2 cellular contexts compared by ENCODE assay signal in the genomic region with DNA sequence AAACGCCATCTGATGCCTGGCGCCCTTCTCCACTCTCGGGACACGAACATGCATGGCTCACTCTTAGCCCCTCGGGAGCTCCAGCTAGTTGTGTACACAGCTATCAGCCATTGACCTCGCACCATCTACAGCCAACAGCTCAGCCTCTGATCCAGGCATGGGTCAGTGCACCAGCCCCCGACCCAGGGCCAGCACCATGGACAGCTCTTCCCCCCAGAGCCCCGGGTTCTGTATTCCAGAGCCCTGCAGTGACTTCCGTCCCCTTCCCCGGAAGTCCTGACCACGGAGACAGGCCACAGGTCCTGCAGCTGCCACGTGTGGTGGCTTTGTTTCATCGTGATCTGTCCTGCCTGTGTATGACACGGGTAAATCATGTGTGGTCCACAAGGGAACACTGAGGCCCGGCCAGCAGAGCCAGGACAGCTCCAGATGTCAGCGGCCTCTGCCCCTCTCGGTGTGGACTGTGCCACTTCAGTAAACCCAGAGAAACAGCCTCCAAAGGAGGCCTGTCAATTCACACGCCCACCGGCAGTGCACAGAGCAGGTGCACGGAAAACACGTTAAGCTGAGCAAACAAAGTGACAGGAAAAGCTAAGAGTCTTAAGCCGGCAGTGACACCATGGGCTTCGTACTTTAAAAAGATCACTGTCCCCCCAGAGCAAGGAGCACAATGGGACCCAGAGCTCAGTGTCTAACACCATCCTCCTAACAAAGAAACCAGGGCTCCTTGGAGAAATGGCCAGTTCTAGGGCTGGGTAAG.
TF ChIP-seq lines count a peak whose summit lies in the region.

No MANE protein-coding gene starts in this region.

TF ChIP-seq in GM23338, 12 proteins besides CTCF, POLR2A, EP300 and RAD21:
- TF ChIP-seq, protein P1, sequence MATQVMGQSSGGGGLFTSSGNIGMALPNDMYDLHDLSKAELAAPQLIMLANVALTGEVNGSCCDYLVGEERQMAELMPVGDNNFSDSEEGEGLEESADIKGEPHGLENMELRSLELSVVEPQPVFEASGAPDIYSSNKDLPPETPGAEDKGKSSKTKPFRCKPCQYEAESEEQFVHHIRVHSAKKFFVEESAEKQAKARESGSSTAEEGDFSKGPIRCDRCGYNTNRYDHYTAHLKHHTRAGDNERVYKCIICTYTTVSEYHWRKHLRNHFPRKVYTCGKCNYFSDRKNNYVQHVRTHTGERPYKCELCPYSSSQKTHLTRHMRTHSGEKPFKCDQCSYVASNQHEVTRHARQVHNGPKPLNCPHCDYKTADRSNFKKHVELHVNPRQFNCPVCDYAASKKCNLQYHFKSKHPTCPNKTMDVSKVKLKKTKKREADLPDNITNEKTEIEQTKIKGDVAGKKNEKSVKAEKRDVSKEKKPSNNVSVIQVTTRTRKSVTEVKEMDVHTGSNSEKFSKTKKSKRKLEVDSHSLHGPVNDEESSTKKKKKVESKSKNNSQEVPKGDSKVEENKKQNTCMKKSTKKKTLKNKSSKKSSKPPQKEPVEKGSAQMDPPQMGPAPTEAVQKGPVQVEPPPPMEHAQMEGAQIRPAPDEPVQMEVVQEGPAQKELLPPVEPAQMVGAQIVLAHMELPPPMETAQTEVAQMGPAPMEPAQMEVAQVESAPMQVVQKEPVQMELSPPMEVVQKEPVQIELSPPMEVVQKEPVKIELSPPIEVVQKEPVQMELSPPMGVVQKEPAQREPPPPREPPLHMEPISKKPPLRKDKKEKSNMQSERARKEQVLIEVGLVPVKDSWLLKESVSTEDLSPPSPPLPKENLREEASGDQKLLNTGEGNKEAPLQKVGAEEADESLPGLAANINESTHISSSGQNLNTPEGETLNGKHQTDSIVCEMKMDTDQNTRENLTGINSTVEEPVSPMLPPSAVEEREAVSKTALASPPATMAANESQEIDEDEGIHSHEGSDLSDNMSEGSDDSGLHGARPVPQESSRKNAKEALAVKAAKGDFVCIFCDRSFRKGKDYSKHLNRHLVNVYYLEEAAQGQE (IDR thresholded peaks at IDR 0.05; ENCODE audit: unreplicated experiment) = peak; percentile 97
- TF ChIP-seq CREB1 (CRISPR knock-in tag; IDR thresholded peaks at IDR 0.05; ENCODE audit: low read depth) (no peak; the same call in 1 of the 2 replicates), JUNB (IDR thresholded peaks at IDR 0.05; ENCODE audit: unreplicated experiment) (no peak)

TF ChIP-seq in WTC11, 78 proteins besides CTCF, POLR2A, EP300 and RAD21 (continued from another document and continues in another):
- TF ChIP-seq, protein P2, sequence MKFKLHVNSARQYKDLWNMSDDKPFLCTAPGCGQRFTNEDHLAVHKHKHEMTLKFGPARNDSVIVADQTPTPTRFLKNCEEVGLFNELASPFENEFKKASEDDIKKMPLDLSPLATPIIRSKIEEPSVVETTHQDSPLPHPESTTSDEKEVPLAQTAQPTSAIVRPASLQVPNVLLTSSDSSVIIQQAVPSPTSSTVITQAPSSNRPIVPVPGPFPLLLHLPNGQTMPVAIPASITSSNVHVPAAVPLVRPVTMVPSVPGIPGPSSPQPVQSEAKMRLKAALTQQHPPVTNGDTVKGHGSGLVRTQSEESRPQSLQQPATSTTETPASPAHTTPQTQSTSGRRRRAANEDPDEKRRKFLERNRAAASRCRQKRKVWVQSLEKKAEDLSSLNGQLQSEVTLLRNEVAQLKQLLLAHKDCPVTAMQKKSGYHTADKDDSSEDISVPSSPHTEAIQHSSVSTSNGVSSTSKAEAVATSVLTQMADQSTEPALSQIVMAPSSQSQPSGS (CRISPR knock-in tag; IDR thresholded peaks at IDR 0.05; ENCODE audit: borderline replicate concordance, low read depth) = no peak
- TF ChIP-seq NFYB (CRISPR knock-in tag; conservative IDR thresholded peaks at IDR 0.05; ENCODE audit: low read depth) (no peak; the same call in 1 of the 2 replicates), ZNF138 (CRISPR knock-in tag; conservative IDR thresholded peaks at IDR 0.05) (0 out of 2 replicates have a peak, but pooled peaks have one; percentile 48), MXD4 (CRISPR knock-in tag; IDR thresholded peaks at IDR 0.05; ENCODE audit: borderline replicate concordance) (no peak), CREM (CRISPR knock-in tag; IDR thresholded peaks at IDR 0.05) (no peak), GTF2I (CRISPR knock-in tag; conservative IDR thresholded peaks at IDR 0.05) (no peak), TP53 (CRISPR knock-in tag; IDR thresholded peaks at IDR 0.05) (peak; percentile 49; the same call in 1 of the 2 replicates), ZNF396 (CRISPR knock-in tag; IDR thresholded peaks at IDR 0.05; ENCODE audit: borderline replicate concordance) (no peak), NFE2L1 (CRISPR knock-in tag; IDR thresholded peaks at IDR 0.05) (peak; percentile 69), ESRRA (CRISPR knock-in tag; IDR thresholded peaks at IDR 0.05; ENCODE audit: borderline replicate concordance) (peak; percentile 64; the same call in 1 of the 2 replicates), SMAD3 (CRISPR knock-in tag; IDR thresholded peaks at IDR 0.05; ENCODE audit: borderline replicate concordance) (peak; percentile 78; the same call in 1 of the 2 replicates), ZNF263 (CRISPR knock-in tag; IDR thresholded peaks at IDR 0.05; ENCODE audit: low read depth) (no peak), ATF1 (CRISPR knock-in tag; IDR thresholded peaks at IDR 0.05) (no peak), FOXJ3 (CRISPR knock-in tag; IDR thresholded peaks at IDR 0.05; ENCODE audit: borderline replicate concordance) (0 out of 2 replicates have a peak, but pooled peaks have one; percentile 47), JAZF1 (CRISPR knock-in tag; IDR thresholded peaks at IDR 0.05) (no peak), ZNF232 (CRISPR knock-in tag; IDR thresholded peaks at IDR 0.05) (0 out of 2 replicates have a peak, but pooled peaks have one; percentile 50), ELF4 (CRISPR knock-in tag; IDR thresholded peaks at IDR 0.05; ENCODE audit: low read depth) (no peak), TCF7 (CRISPR knock-in tag; IDR thresholded peaks at IDR 0.05; ENCODE audit: low read depth) (peak; percentile 87), NR1H2 (CRISPR knock-in tag; IDR thresholded peaks at IDR 0.05) (no peak), ZNF219 (CRISPR knock-in tag; IDR thresholded peaks at IDR 0.05; ENCODE audit: borderline replicate concordance) (no peak; the same call in 1 of the 2 replicates), SOX15 (CRISPR knock-in tag; IDR thresholded peaks at IDR 0.05) (no peak), MYBL2 (CRISPR knock-in tag; IDR thresholded peaks at IDR 0.05) (0 out of 2 replicates have a peak, but pooled peaks have one; percentile 32)
- TF ChIP-seq, protein P3, sequence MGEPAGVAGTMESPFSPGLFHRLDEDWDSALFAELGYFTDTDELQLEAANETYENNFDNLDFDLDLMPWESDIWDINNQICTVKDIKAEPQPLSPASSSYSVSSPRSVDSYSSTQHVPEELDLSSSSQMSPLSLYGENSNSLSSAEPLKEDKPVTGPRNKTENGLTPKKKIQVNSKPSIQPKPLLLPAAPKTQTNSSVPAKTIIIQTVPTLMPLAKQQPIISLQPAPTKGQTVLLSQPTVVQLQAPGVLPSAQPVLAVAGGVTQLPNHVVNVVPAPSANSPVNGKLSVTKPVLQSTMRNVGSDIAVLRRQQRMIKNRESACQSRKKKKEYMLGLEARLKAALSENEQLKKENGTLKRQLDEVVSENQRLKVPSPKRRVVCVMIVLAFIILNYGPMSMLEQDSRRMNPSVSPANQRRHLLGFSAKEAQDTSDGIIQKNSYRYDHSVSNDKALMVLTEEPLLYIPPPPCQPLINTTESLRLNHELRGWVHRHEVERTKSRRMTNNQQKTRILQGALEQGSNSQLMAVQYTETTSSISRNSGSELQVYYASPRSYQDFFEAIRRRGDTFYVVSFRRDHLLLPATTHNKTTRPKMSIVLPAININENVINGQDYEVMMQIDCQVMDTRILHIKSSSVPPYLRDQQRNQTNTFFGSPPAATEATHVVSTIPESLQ (CRISPR knock-in tag; IDR thresholded peaks at IDR 0.05) = no peak
- TF ChIP-seq, protein P4, sequence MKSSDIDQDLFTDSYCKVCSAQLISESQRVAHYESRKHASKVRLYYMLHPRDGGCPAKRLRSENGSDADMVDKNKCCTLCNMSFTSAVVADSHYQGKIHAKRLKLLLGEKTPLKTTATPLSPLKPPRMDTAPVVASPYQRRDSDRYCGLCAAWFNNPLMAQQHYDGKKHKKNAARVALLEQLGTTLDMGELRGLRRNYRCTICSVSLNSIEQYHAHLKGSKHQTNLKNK (CRISPR knock-in tag; IDR thresholded peaks at IDR 0.05) = no peak
- TF ChIP-seq, protein P5, sequence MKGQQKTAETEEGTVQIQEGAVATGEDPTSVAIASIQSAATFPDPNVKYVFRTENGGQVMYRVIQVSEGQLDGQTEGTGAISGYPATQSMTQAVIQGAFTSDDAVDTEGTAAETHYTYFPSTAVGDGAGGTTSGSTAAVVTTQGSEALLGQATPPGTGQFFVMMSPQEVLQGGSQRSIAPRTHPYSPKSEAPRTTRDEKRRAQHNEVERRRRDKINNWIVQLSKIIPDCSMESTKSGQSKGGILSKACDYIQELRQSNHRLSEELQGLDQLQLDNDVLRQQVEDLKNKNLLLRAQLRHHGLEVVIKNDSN (CRISPR knock-in tag; IDR thresholded peaks at IDR 0.05) = peak; percentile 50; the same call in 1 of the 2 replicates
- TF ChIP-seq, protein P6, sequence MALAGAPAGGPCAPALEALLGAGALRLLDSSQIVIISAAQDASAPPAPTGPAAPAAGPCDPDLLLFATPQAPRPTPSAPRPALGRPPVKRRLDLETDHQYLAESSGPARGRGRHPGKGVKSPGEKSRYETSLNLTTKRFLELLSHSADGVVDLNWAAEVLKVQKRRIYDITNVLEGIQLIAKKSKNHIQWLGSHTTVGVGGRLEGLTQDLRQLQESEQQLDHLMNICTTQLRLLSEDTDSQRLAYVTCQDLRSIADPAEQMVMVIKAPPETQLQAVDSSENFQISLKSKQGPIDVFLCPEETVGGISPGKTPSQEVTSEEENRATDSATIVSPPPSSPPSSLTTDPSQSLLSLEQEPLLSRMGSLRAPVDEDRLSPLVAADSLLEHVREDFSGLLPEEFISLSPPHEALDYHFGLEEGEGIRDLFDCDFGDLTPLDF (CRISPR knock-in tag; IDR thresholded peaks at IDR 0.05) = 0 out of 2 replicates have a peak, but pooled peaks have one; percentile 74
- TF ChIP-seq, protein P7, sequence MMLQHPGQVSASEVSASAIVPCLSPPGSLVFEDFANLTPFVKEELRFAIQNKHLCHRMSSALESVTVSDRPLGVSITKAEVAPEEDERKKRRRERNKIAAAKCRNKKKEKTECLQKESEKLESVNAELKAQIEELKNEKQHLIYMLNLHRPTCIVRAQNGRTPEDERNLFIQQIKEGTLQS (CRISPR knock-in tag; conservative IDR thresholded peaks at IDR 0.05) = no peak
- TF ChIP-seq, protein P8, sequence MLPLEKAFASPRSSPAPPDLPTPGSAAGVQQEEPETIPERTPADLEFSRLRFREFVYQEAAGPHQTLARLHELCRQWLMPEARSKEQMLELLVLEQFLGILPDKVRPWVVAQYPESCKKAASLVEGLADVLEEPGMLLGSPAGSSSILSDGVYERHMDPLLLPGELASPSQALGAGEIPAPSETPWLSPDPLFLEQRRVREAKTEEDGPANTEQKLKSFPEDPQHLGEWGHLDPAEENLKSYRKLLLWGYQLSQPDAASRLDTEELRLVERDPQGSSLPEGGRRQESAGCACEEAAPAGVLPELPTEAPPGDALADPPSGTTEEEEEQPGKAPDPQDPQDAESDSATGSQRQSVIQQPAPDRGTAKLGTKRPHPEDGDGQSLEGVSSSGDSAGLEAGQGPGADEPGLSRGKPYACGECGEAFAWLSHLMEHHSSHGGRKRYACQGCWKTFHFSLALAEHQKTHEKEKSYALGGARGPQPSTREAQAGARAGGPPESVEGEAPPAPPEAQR (CRISPR knock-in tag; IDR thresholded peaks at IDR 0.05) = no peak
- TF ChIP-seq, protein P9, sequence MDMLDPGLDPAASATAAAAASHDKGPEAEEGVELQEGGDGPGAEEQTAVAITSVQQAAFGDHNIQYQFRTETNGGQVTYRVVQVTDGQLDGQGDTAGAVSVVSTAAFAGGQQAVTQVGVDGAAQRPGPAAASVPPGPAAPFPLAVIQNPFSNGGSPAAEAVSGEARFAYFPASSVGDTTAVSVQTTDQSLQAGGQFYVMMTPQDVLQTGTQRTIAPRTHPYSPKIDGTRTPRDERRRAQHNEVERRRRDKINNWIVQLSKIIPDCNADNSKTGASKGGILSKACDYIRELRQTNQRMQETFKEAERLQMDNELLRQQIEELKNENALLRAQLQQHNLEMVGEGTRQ (CRISPR knock-in tag; IDR thresholded peaks at IDR 0.05) = no peak
- TF ChIP-seq, protein P10, sequence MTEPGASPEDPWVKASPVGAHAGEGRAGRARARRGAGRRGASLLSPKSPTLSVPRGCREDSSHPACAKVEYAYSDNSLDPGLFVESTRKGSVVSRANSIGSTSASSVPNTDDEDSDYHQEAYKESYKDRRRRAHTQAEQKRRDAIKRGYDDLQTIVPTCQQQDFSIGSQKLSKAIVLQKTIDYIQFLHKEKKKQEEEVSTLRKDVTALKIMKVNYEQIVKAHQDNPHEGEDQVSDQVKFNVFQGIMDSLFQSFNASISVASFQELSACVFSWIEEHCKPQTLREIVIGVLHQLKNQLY (CRISPR knock-in tag; IDR thresholded peaks at IDR 0.05) = no peak
- TF ChIP-seq, protein P11, sequence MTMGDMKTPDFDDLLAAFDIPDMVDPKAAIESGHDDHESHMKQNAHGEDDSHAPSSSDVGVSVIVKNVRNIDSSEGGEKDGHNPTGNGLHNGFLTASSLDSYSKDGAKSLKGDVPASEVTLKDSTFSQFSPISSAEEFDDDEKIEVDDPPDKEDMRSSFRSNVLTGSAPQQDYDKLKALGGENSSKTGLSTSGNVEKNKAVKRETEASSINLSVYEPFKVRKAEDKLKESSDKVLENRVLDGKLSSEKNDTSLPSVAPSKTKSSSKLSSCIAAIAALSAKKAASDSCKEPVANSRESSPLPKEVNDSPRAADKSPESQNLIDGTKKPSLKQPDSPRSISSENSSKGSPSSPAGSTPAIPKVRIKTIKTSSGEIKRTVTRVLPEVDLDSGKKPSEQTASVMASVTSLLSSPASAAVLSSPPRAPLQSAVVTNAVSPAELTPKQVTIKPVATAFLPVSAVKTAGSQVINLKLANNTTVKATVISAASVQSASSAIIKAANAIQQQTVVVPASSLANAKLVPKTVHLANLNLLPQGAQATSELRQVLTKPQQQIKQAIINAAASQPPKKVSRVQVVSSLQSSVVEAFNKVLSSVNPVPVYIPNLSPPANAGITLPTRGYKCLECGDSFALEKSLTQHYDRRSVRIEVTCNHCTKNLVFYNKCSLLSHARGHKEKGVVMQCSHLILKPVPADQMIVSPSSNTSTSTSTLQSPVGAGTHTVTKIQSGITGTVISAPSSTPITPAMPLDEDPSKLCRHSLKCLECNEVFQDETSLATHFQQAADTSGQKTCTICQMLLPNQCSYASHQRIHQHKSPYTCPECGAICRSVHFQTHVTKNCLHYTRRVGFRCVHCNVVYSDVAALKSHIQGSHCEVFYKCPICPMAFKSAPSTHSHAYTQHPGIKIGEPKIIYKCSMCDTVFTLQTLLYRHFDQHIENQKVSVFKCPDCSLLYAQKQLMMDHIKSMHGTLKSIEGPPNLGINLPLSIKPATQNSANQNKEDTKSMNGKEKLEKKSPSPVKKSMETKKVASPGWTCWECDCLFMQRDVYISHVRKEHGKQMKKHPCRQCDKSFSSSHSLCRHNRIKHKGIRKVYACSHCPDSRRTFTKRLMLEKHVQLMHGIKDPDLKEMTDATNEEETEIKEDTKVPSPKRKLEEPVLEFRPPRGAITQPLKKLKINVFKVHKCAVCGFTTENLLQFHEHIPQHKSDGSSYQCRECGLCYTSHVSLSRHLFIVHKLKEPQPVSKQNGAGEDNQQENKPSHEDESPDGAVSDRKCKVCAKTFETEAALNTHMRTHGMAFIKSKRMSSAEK (CRISPR knock-in tag; IDR thresholded peaks at IDR 0.05; ENCODE audit: borderline replicate concordance) = no peak
- TF ChIP-seq, protein P12, sequence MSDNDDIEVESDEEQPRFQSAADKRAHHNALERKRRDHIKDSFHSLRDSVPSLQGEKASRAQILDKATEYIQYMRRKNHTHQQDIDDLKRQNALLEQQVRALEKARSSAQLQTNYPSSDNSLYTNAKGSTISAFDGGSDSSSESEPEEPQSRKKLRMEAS (CRISPR knock-in tag; IDR thresholded peaks at IDR 0.05) = peak; percentile 38; the same call in 1 of the 2 replicates
